ENCODE assay signal across 8 cellular contexts in the genomic region with DNA sequence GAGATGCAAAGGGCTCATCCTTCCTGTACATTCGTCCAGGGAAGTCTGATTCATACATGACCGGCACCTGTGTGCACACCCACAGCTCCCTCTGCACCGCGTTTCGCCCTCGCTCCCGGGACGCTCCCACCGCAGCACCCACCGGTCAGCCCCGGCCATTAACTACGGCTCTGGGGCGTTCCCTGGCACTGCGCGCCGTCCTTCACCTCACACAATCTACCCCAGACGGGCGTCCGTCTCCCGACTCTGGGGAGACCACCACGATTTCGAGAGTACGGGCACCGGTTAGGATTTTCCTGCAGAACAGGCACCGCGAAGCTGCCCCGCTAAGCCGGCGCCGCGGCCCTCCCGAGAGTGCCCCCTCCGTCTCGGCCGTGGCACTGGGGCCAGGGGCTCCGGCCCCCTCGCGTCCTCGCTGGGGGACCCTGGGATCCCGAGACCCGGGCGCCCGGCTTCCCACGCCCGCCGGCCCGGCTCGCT. TPM values are rescaled to one million over a fixed set of nuclear protein-coding genes. Genes with fewer than 3 reads are reported as not detected.
DNase-seq lines count a peak whose midpoint lies in the region; ATAC-seq lines count a peak whose summit lies in the region.

No MANE protein-coding gene starts in this region.

- H3K36me3 ChIP-seq in BLaER1 treated with 17β-estradiol and CSF1 and Interleukin-3, amounts not matched to agents 10 nM and 100 nM, result peaks cover 10 to 25% (median 14%) of the 10 kb centered on the region in 11 experiments; a peak in 19 of 22 replicates
- H3K36me3 ChIP-seq in SJCRH30, result peaks cover 4% of the 10 kb centered on the region; the same call in 1 of the 2 replicates

- H3K9ac ChIP-seq in BLaER1 treated with 17β-estradiol and CSF1 and Interleukin-3, amounts not matched to agents 10 nM and 100 nM, result peak overlapping the region; percentile 92 to 99 (median 98)

- H3K4me1 ChIP-seq in BLaER1 treated with 17β-estradiol and CSF1 and Interleukin-3, amounts not matched to agents 10 nM and 100 nM, result peaks cover 28 to 46% (median 35%) of the 10 kb centered on the region in 10 experiments
- H3K4me1 ChIP-seq in SJCRH30, result peaks cover 8% of the 10 kb centered on the region

- peak overlapping the region; percentile 75 to 91 (median 85) for H3K4me2 ChIP-seq in BLaER1 treated with 17β-estradiol and CSF1 and Interleukin-3, amounts not matched to agents 10 nM and 100 nM

- H3K9me3 ChIP-seq in BLaER1 treated with 17β-estradiol and CSF1 and Interleukin-3, amounts not matched to agents 10 nM and 100 nM (replicated peaks in 1 of 11), result no peaks in the 10 kb centered on the region
- H3K9me3 ChIP-seq in SJCRH30 (replicated peaks), result no peaks in the 10 kb centered on the region

- H3K4me3 ChIP-seq in BLaER1 treated with 17β-estradiol and CSF1 and Interleukin-3, amounts not matched to agents 10 nM and 100 nM, result peak overlapping the region; percentile 82 to 99 (median 91)
- H3K4me3 ChIP-seq in SJCRH30, result peak overlapping the region; percentile 96

- ATAC-seq in GM19324 (IDR thresholded peaks at IDR 0.05; ENCODE audit: low FRiP score, unreplicated experiment), result peak; percentile 57
- ATAC-seq in HG03342 (IDR thresholded peaks at IDR 0.05; ENCODE audit: unreplicated experiment), result peak; percentile 33

- peaks cover 0 to 24% (median 6%) of the 10 kb centered on the region in 11 experiments; a peak in 6 of 22 replicates for H4K20me1 ChIP-seq in BLaER1 treated with 17β-estradiol and CSF1 and Interleukin-3, amounts not matched to agents 10 nM and 100 nM

- peak overlapping the region; percentile 95 to 99 (median 98) for H3K27ac ChIP-seq in BLaER1 treated with 17β-estradiol and CSF1 and Interleukin-3, amounts not matched to agents 10 nM and 100 nM
- peak overlapping the region; percentile 95 for H3K27ac ChIP-seq in SJCRH30

- peak; percentile 72 to 81 for DNase-seq in SJCRH30
- peak in 49 of 58 donors; percentile 15 to 78 (median 58) for DNase-seq in anterior cingulate cortex (lab: John Stamatoyannopoulos, UW)
- peak; percentile 58 for DNase-seq in hepatic stellate cell (ENCODE audit: low spot score)
- peak; percentile 45 for DNase-seq in renal cortical epithelial cell (ENCODE audit: low read depth)
- DNase-seq in NCI-H2107 treated with DMSO at 0.1 percent for 48 hours (lab: John Stamatoyannopoulos, UW; ENCODE audit: unreplicated experiment), result no peak

- H3K27me3 ChIP-seq in BLaER1 treated with 17β-estradiol and CSF1 and Interleukin-3, amounts not matched to agents 10 nM and 100 nM, result no peaks in the 10 kb centered on the region
- H3K27me3 ChIP-seq in SJCRH30, result no peaks in the 10 kb centered on the region

RNA-seq across cellular contexts. Expression of gene ATE1, which starts 0.4 kb away (rescaled TPM):
- total RNA-seq in SJCRH30 (2014; rRNA removed; shearing (Covaris generic)), result 24.4 and 27.8 TPM in 2 replicates
- 29.0 and 46.2 TPM in 2 replicates for total RNA-seq in renal cortical epithelial cell

RNA-seq across cellular contexts. Expression of gene NSMCE4A, which starts 47.6 kb away (rescaled TPM):
- 85.3 and 87.2 TPM in 2 replicates for total RNA-seq in SJCRH30 (2014; rRNA removed; shearing (Covaris generic))
- total RNA-seq in renal cortical epithelial cell, result 22.8 and 30.7 TPM in 2 replicates
